ENCODE assay signal across 30 cellular contexts in genomic region chr3:128563439-128563838, GRCh38.
"Had no signal": no experiment of that assay in that cellular context is flagged by ENCODE, and none has a peak within 500 bp of the region (broad histone marks: within the 10 kb centered on the region; RNA-seq: fewer than 3 reads in every experiment).

No MANE protein-coding gene starts in this region.

- H3K36me3 Mint-ChIP-seq: immature natural killer cell; naive thymus-derived CD8-positive, alpha-beta T cell; stimulated activated memory B cell treated with anti-CD40 and anti-IgM and Interleukin-4, amounts not matched to agents 10 μg/mL and 1 μg/mL and 100 μg/mL, for 72 hours had no signal

- H3K36me3 ChIP-seq: colonic mucosa, heart right ventricle, lower lobe of right lung, ovary, right atrium auricular region, sigmoid colon, spleen, thoracic aorta, tibial nerve, upper lobe of right lung, vagina had no signal

- H3K4me3 Mint-ChIP-seq: dendritic cell treated with granulocyte-macrophage colony-stimulating factor and Interleukin-4, amounts not matched to agents 40 ng/mL and 50 ng/mL, for 4 days; endodermal cell; immature natural killer cell; naive thymus-derived CD8-positive, alpha-beta T cell; nephron progenitor cell; stimulated activated memory B cell treated with anti-CD40 and anti-IgM and Interleukin-4, amounts not matched to agents 10 μg/mL and 1 μg/mL and 100 μg/mL, for 72 hours had no signal

- H3K4me3 ChIP-seq: colonic mucosa, heart right ventricle, lower lobe of right lung, ovary, right atrium auricular region, sigmoid colon, skin epidermis, spleen, thoracic aorta, tibial nerve, upper lobe of right lung, vagina had no signal

- H3K27ac Mint-ChIP-seq: dendritic cell treated with granulocyte-macrophage colony-stimulating factor and Interleukin-4, amounts not matched to agents 40 ng/mL and 50 ng/mL, for 4 days; endodermal cell; immature natural killer cell; naive thymus-derived CD8-positive, alpha-beta T cell; nephron progenitor cell; stimulated activated memory B cell treated with anti-CD40 and anti-IgM and Interleukin-4, amounts not matched to agents 10 μg/mL and 1 μg/mL and 100 μg/mL, for 72 hours had no signal

- H3K27ac ChIP-seq: colonic mucosa, epithelial cell of prostate, heart right ventricle, lower lobe of right lung, ovary, right atrium auricular region, sigmoid colon, skin epidermis, thoracic aorta, tibial nerve, upper lobe of right lung, vagina had no signal

- H3K4me1 ChIP-seq: colonic mucosa, lower lobe of right lung, right atrium auricular region, sigmoid colon, tibial nerve, upper lobe of right lung, vagina had no signal

- H3K9me3 Mint-ChIP-seq: dendritic cell treated with granulocyte-macrophage colony-stimulating factor and Interleukin-4, amounts not matched to agents 40 ng/mL and 50 ng/mL, for 4 days; endodermal cell; immature natural killer cell; naive thymus-derived CD8-positive, alpha-beta T cell; stimulated activated memory B cell treated with anti-CD40 and anti-IgM and Interleukin-4, amounts not matched to agents 10 μg/mL and 1 μg/mL and 100 μg/mL, for 72 hours had no signal

- DNase-seq: colonic mucosa; effector CD8-positive, alpha-beta T cell; foreskin melanocyte; glutamatergic neuron; heart right ventricle; hypothalamus; immature natural killer cell; islet precursor cell; kidney glomerular epithelial cell; left colon; left ventricle myocardium superior; lower lobe of right lung; naive thymus-derived CD8-positive, alpha-beta T cell; nephron progenitor cell; nucleus accumbens; ovary; sigmoid colon; stimulated activated CD4-positive, alpha-beta T cell treated with anti-CD3 and anti-CD28 coated beads, Interleukin-4, amount 100 ng/mL, for 4 hours; stimulated activated naive CD8-positive, alpha-beta T cell treated with anti-CD3 and anti-CD28 coated beads, Interleukin-15, Interleukin-2, amounts not matched to agents 100 U/mL and 50 U/mL, for 24 hours had no signal

- H3K27me3 ChIP-seq: ovary, right atrium auricular region, vagina had no signal

- H3K9me3 ChIP-seq: colonic mucosa, heart right ventricle, lower lobe of right lung, ovary, right atrium auricular region, sigmoid colon, spleen, thoracic aorta, tibial nerve, upper lobe of right lung, vagina had no signal

- H3K4me1 Mint-ChIP-seq: immature natural killer cell; stimulated activated memory B cell treated with anti-CD40 and anti-IgM and Interleukin-4, amounts not matched to agents 10 μg/mL and 1 μg/mL and 100 μg/mL, for 72 hours had no signal
